25 cellular contexts compared by ENCODE assay signal in genomic region chr5:89236900-89237299, GRCh38.
"Had no signal": no experiment of that assay in that cellular context is flagged by ENCODE, and none has a peak within 500 bp of the region (broad histone marks: within the 10 kb centered on the region; RNA-seq: fewer than 3 reads in every experiment).

No MANE protein-coding gene starts in this region.

- H3K9me3 ChIP-seq: adrenal gland, colonic mucosa, esophagus muscularis mucosa, heart left ventricle, sigmoid colon, transverse colon, uterus had no signal

- H3K27me3 Mint-ChIP-seq: activated T-cell treated with anti-CD3 and anti-CD28 coated beads, Interleukin-2, amount 50 U/mL, for 24 hours; activated T-helper 17 cell treated with anti-CD3 and anti-CD28 coated beads, Interleukin-2, amount 50 U/mL, for 72 hours; effector memory CD8-positive, alpha-beta T cell; naive thymus-derived CD4-positive, alpha-beta T cell; stimulated activated naive B cell treated with anti-CD40 and anti-IgM and Interleukin-4, amounts not matched to agents 10 μg/mL and 1 μg/mL and 100 μg/mL, for 72 hours had no signal

- H3K4me1 ChIP-seq: adrenal gland, colonic mucosa, heart left ventricle, sigmoid colon, transverse colon, uterus had no signal

- H3K27ac Mint-ChIP-seq: activated naive CD4-positive, alpha-beta T cell treated with anti-CD3 and anti-CD28 coated beads, Interleukin-2, amount 50 U/mL, for 72 hours; activated T-cell treated with anti-CD3 and anti-CD28 coated beads, Interleukin-2, amount 50 U/mL, for 24 hours; activated T-helper 17 cell treated with anti-CD3 and anti-CD28 coated beads, Interleukin-2, amount 50 U/mL, for 72 hours; effector memory CD8-positive, alpha-beta T cell; naive thymus-derived CD4-positive, alpha-beta T cell; stimulated activated naive B cell treated with anti-CD40 and anti-IgM and Interleukin-4, amounts not matched to agents 10 μg/mL and 1 μg/mL and 100 μg/mL, for 72 hours had no signal

- ATAC-seq: activated naive CD4-positive, alpha-beta T cell treated with anti-CD3 and anti-CD28 coated beads, Interleukin-2, amount 50 U/mL, for 72 hours; activated T-helper 17 cell treated with anti-CD3 and anti-CD28 coated beads, Interleukin-2, amount 50 U/mL, for 72 hours; effector memory CD8-positive, alpha-beta T cell; heart left ventricle; left lobe of liver; naive thymus-derived CD4-positive, alpha-beta T cell; stimulated activated naive B cell treated with anti-CD40 and anti-IgM and Interleukin-4, amounts not matched to agents 10 μg/mL and 1 μg/mL and 100 μg/mL, for 72 hours had no signal

- DNase-seq: activated CD4-positive, alpha-beta T cell treated with anti-CD3 and anti-CD28 coated beads for 1 hour; activated CD8-positive, alpha-beta memory T cell treated with anti-CD3 and anti-CD28 coated beads for 24 hours; activated CD8-positive, alpha-beta memory T cell treated with anti-CD3 and anti-CD28 coated beads, Interleukin-2, amount 50 U/mL, for 4 hours; activated T-cell treated with anti-CD3 and anti-CD28 coated beads, Interleukin-2, amount 50 U/mL, for 24 hours; adrenal gland; colonic mucosa; dorsolateral prefrontal cortex; effector memory CD8-positive, alpha-beta T cell; heart left ventricle; islet precursor cell; naive thymus-derived CD4-positive, alpha-beta T cell; occipital lobe; sigmoid colon; stimulated activated CD4-positive, alpha-beta T cell treated with anti-CD3 and anti-CD28 coated beads, Interleukin-2, amount 100 ng/mL, for 48 hours; stimulated activated CD8-positive, alpha-beta memory T cell treated with anti-CD3 and anti-CD28 coated beads, Interleukin-4, amount 100 ng/mL, for 48 hours; stimulated activated naive B cell treated with anti-CD40 and anti-IgM and Interleukin-4, amounts not matched to agents 10 μg/mL and 1 μg/mL and 100 μg/mL, for 72 hours; transverse colon; uterus; WERI-Rb-1 had no signal

- H3K9me3 Mint-ChIP-seq: activated naive CD4-positive, alpha-beta T cell treated with anti-CD3 and anti-CD28 coated beads, Interleukin-2, amount 50 U/mL, for 72 hours; activated T-cell treated with anti-CD3 and anti-CD28 coated beads, Interleukin-2, amount 50 U/mL, for 24 hours; activated T-helper 17 cell treated with anti-CD3 and anti-CD28 coated beads, Interleukin-2, amount 50 U/mL, for 72 hours; neural crest cell had no signal

- H3K27me3 ChIP-seq: adrenal gland, colonic mucosa, dorsolateral prefrontal cortex, esophagus muscularis mucosa, heart left ventricle, sigmoid colon, transverse colon, uterus had no signal

- H3K4me1 Mint-ChIP-seq: activated T-helper 17 cell treated with anti-CD3 and anti-CD28 coated beads, Interleukin-2, amount 50 U/mL, for 72 hours; naive thymus-derived CD4-positive, alpha-beta T cell; neural crest cell had no signal

- H3K4me3 Mint-ChIP-seq: activated T-cell treated with anti-CD3 and anti-CD28 coated beads, Interleukin-2, amount 50 U/mL, for 24 hours; activated T-helper 17 cell treated with anti-CD3 and anti-CD28 coated beads, Interleukin-2, amount 50 U/mL, for 72 hours; effector memory CD8-positive, alpha-beta T cell; naive thymus-derived CD4-positive, alpha-beta T cell; neural crest cell; stimulated activated naive B cell treated with anti-CD40 and anti-IgM and Interleukin-4, amounts not matched to agents 10 μg/mL and 1 μg/mL and 100 μg/mL, for 72 hours had no signal

- H3K36me3 Mint-ChIP-seq: activated naive CD4-positive, alpha-beta T cell treated with anti-CD3 and anti-CD28 coated beads, Interleukin-2, amount 50 U/mL, for 72 hours; naive thymus-derived CD4-positive, alpha-beta T cell; stimulated activated naive B cell treated with anti-CD40 and anti-IgM and Interleukin-4, amounts not matched to agents 10 μg/mL and 1 μg/mL and 100 μg/mL, for 72 hours had no signal

- H3K27ac ChIP-seq: adrenal gland, colonic mucosa, dorsolateral prefrontal cortex, esophagus muscularis mucosa, heart left ventricle, sigmoid colon, transverse colon, uterus, WERI-Rb-1 had no signal

- H3K4me3 ChIP-seq: adrenal gland, colonic mucosa, dorsolateral prefrontal cortex, esophagus muscularis mucosa, heart left ventricle, lung, sigmoid colon, transverse colon, uterus had no signal

- H3K36me3 ChIP-seq: adrenal gland, colonic mucosa, esophagus muscularis mucosa, heart left ventricle, sigmoid colon, transverse colon, uterus, WERI-Rb-1 had no signal
